8 cellular contexts compared by ENCODE assay signal in genomic region chrX:131752493-131753198, GRCh38.
A peak's percentile ranks its signal among the peaks of the same experiment; 100 is the strongest.
DNase-seq lines count a peak whose midpoint lies in the region; ATAC-seq, FAIRE-seq and TF ChIP-seq lines count a peak whose summit lies in the region.

No MANE protein-coding gene starts in this region.

- DNase-seq in HL-60 (ENCODE audit: low read depth in 1 of 2, low spot score in 1 of 2) (peak in 1 of 2 experiments; percentile 80), GM12878 (ENCODE audit: low read depth, low spot score) (peak; percentile 87), pulmonary artery endothelial cell (ENCODE audit: low read depth, low spot score) (peak; percentile 56), NCI-H2227 (lab: John Stamatoyannopoulos, UW; ENCODE audit: unreplicated experiment) (no peak)

- peak overlapping the region; percentile 56 for H3K4me2 ChIP-seq in GM12878 (ENCODE audit: control insufficient read depth, insufficient read depth)

- TF ChIP-seq RAD21 in GM12878 (IDR thresholded peaks at IDR 0.05; ENCODE audit: insufficient read depth, low read depth, low read length) = peak; percentile 70

- POLR2A ChIA-PET in GM12878 (lab: Charles Lee) = no interaction called here

- H3K27me3 ChIP-seq in HL-60 (ENCODE audit: insufficient read depth, poor library complexity, severe bottlenecking) (no peaks in the 10 kb centered on the region), GM12878 (replicated peaks in 1 of 2; ENCODE audit: control insufficient read depth in 2 of 2, insufficient read depth in 2 of 2, low read length in 1 of 2) (no peaks in the 10 kb centered on the region)

- 27% methylated on average over 24 of the region's 24 CpGs for WGBS in GM12878 (ENCODE audit: insufficient coverage, insufficient replicate concordance, low lambda C conversion rate, missing lambda C conversion rate)

- H2AFZ ChIP-seq in GM12878 (ENCODE audit: control insufficient read depth, low read depth, low read length) = peak overlapping the region; percentile 89

- no peaks in the 10 kb centered on the region for H4K20me1 ChIP-seq in GM12878 (ENCODE audit: control insufficient read depth, insufficient read depth)

- RAD21 ChIA-PET in GM12878 (lab: Charles Lee; ENCODE audit: unreplicated experiment) = interaction anchor here (0.6 to 1.2 kb wide), 2 partner anchors 10 to 15 kb away, joined by 3 to 4 read pairs; no protein-coding TSS in a partner anchor

- TF ChIP-seq CTCF in HL-60 (IDR thresholded peaks at IDR 0.05; ENCODE audit: insufficient read depth, low read length) (no peak), GM12878 (IDR thresholded peaks at IDR 0.05 in 2 of 3, conservative IDR thresholded peaks at IDR 0.05 in 1 of 3; ENCODE audit: control insufficient read depth in 2 of 3, extremely low read depth in 1 of 3, insufficient read depth in 1 of 3, low read depth in 3 of 3, low read length in 3 of 3) (peak; percentile 26 to 54 (median 36); a peak in 4 of 6 replicates)

- no peak for TF ChIP-seq POLR2A in GM18505 (IDR thresholded peaks at IDR 0.05; ENCODE audit: borderline replicate concordance, extremely low read depth, insufficient read depth, insufficient read length)
- TF ChIP-seq POLR2A in GM12878 (IDR thresholded peaks at IDR 0.05; ENCODE audit: low read depth, low read length) = no peak

- in situ Hi-C loops in GM12878 (cut with MboI) = no loop called here

- no TSS peak for BruUV-seq in GM12878 (replicated peaks; lab: Mats Ljungman, UMichigan)

- FAIRE-seq in GM12878 (lab: Jason Lieb, UNC) = peak; percentile 86

- H3K9me3 ChIP-seq in GM12878 (replicated peaks; ENCODE audit: control insufficient read depth, insufficient read depth, low read length) = no peaks in the 10 kb centered on the region

- H3K4me3 ChIP-seq in HL-60 (replicated peaks; ENCODE audit: insufficient read depth, low read length) = no peak overlapping the region
- peak overlapping the region; percentile 38; the same call in 1 of the 2 replicates for H3K4me3 ChIP-seq in GM12878

- H3K9ac ChIP-seq in GM12878 (ENCODE audit: control insufficient read depth, insufficient read depth, low read length) = peak overlapping the region; percentile 61

- intact Hi-C loops in GM12878 (cut with micrococcal nuclease; ENCODE audit: unreplicated experiment) = loop anchor here (1.0 to 2.0 kb wide), 4 partner anchors 11 to 70 kb away; no protein-coding TSS in a partner anchor

- H3K36me3 ChIP-seq in GM12878 (ENCODE audit: control insufficient read depth in 2 of 2, insufficient read depth in 2 of 2, low read length in 1 of 2) = no peaks in the 10 kb centered on the region; a peak in 1 of 4 replicates

- H3K79me2 ChIP-seq in GM12878 (ENCODE audit: control insufficient read depth, insufficient read depth, low read length) = no peaks in the 10 kb centered on the region

- SMC1A ChIA-PET in GM12878 (lab: Charles Lee; ENCODE audit: uncharacterized antibody, unreplicated experiment) = no interaction called here

- CTCF ChIA-PET in GM12878 (lab: Yijun Ruan, JAX) = interaction anchor here (1.1 to 1.6 kb wide), 3 partner anchors 11 to 18 kb away, joined by 3 to 12 read pairs (median 5); no protein-coding TSS in a partner anchor

- H3K4me1 ChIP-seq in GM12878 (ENCODE audit: control insufficient read depth, insufficient read depth, low read length) = no peaks in the 10 kb centered on the region

- ATAC-seq in GM18505 (IDR thresholded peaks at IDR 0.05; ENCODE audit: unreplicated experiment) (peak; percentile 48), GM12878 (peak; percentile 82), HG02798 (IDR thresholded peaks at IDR 0.05; ENCODE audit: poor library complexity, unreplicated experiment) (no peak), HG03175 (IDR thresholded peaks at IDR 0.05; ENCODE audit: unreplicated experiment) (no peak), HG02678 (IDR thresholded peaks at IDR 0.05; ENCODE audit: unreplicated experiment) (no peak)

- TF ChIP-seq EP300 in GM12878 (IDR thresholded peaks at IDR 0.05; ENCODE audit: borderline replicate concordance in 1 of 2, control insufficient read depth in 1 of 2, low read depth in 2 of 2, low read length in 2 of 2) = no peak

- H3K27ac ChIP-seq in HL-60 (replicated peaks) (peak overlapping the region; percentile 78), GM12878 (ENCODE audit: control insufficient read depth, insufficient read depth) (peak overlapping the region; percentile 94)

TF ChIP-seq in GM12878, 131 proteins besides CTCF, POLR2A, EP300 and RAD21 (continues in another document):
- TF ChIP-seq, protein P1, sequence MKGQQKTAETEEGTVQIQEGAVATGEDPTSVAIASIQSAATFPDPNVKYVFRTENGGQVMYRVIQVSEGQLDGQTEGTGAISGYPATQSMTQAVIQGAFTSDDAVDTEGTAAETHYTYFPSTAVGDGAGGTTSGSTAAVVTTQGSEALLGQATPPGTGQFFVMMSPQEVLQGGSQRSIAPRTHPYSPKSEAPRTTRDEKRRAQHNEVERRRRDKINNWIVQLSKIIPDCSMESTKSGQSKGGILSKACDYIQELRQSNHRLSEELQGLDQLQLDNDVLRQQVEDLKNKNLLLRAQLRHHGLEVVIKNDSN (IDR thresholded peaks at IDR 0.05; ENCODE audit: borderline replicate concordance, extremely low read length, insufficient read depth, low read depth, low read length) = no peak
- TF ChIP-seq IRF4 (IDR thresholded peaks at IDR 0.05; ENCODE audit: low read depth, low read length) (no peak), NR2C2 (IDR thresholded peaks at IDR 0.05; ENCODE audit: borderline replicate concordance, control insufficient read depth, insufficient read length, low read depth) (no peak), ZNF207 (IDR thresholded peaks at IDR 0.05; ENCODE audit: borderline replicate concordance) (no peak), BMI1 (IDR thresholded peaks at IDR 0.05; ENCODE audit: borderline replicate concordance) (no peak), DPF2 (IDR thresholded peaks at IDR 0.05) (no peak), TBL1XR1 (IDR thresholded peaks at IDR 0.05; ENCODE audit: low read depth, low read length) (peak; percentile 51; the same call in 1 of the 2 replicates), CBFB (IDR thresholded peaks at IDR 0.05; ENCODE audit: low read depth) (0 out of 2 replicates have a peak, but pooled peaks have one; percentile 28), YY1 (IDR thresholded peaks at IDR 0.05; ENCODE audit: low read depth, low read length) (peak; percentile 95), ZBTB11 (CRISPR knock-in tag; IDR thresholded peaks at IDR 0.05) (no peak), ESRRA (IDR thresholded peaks at IDR 0.05; ENCODE audit: low read length) (no peak), SPI1 (IDR thresholded peaks at IDR 0.05; ENCODE audit: borderline replicate concordance, insufficient read depth, low read depth, low read length) (no peak), TAF1 (IDR thresholded peaks at IDR 0.05; ENCODE audit: borderline replicate concordance, low read depth, low read length) (no peak), POLR2AphosphoS2 (IDR thresholded peaks at IDR 0.05; ENCODE audit: low read depth, low read length) (no peak)
- TF ChIP-seq, protein P2, sequence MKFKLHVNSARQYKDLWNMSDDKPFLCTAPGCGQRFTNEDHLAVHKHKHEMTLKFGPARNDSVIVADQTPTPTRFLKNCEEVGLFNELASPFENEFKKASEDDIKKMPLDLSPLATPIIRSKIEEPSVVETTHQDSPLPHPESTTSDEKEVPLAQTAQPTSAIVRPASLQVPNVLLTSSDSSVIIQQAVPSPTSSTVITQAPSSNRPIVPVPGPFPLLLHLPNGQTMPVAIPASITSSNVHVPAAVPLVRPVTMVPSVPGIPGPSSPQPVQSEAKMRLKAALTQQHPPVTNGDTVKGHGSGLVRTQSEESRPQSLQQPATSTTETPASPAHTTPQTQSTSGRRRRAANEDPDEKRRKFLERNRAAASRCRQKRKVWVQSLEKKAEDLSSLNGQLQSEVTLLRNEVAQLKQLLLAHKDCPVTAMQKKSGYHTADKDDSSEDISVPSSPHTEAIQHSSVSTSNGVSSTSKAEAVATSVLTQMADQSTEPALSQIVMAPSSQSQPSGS (IDR thresholded peaks at IDR 0.05; ENCODE audit: low read length) = no peak

Comparison
In these comparisons a context has a peak if more than half of its experiments do, and no peak if none do; other contexts are left out.
1. ATAC-seq: peak in GM18505 (single experiment) and GM12878 (single experiment); none in HG02798 (single experiment), HG03175 (single experiment) and HG02678 (single experiment).